In the genomic region with DNA sequence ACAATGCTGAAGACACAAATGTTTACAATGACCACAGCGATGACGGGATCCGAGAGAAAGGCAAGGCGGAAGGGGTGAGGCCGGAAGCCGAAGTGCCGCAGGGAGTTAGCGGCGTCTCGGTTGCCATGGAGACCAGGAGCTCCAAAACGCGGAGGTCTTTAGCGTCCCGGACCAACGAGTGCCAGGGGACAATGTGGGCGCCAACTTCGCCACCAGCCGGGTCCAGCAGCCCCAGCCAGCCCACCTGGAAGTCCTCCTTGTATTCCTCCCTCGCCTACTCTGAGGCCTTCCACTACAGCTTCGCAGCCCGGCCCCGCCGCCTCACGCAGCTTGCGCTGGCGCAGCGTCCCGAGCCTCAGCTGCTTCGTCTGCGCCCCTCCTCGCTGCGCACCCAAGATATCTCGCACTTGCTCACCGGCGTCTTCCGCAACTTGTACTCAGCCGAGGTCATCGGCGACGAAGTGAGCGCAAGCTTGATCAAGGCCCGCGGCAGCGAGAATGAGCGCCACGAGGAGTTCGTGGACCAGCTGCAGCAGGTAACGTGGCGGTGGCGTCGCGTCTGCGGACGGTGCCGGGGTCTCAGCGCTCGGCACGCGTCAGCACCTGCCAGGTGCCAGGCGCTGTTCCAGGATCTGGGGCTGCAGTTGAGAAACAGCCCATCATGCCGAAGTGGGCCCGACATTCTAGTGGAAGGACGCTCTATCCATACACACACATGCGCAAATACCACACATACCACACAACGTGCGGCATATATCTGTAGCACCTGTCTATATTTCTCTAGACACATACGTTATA, we compare ENCODE assay signal across 8 cellular contexts. TPM values are rescaled to one million over a fixed set of nuclear protein-coding genes. Genes with fewer than 3 reads are reported as not detected.
DNase-seq lines count a peak whose midpoint lies in the region; TF ChIP-seq lines count a peak whose summit lies in the region.

A gene with protein sequence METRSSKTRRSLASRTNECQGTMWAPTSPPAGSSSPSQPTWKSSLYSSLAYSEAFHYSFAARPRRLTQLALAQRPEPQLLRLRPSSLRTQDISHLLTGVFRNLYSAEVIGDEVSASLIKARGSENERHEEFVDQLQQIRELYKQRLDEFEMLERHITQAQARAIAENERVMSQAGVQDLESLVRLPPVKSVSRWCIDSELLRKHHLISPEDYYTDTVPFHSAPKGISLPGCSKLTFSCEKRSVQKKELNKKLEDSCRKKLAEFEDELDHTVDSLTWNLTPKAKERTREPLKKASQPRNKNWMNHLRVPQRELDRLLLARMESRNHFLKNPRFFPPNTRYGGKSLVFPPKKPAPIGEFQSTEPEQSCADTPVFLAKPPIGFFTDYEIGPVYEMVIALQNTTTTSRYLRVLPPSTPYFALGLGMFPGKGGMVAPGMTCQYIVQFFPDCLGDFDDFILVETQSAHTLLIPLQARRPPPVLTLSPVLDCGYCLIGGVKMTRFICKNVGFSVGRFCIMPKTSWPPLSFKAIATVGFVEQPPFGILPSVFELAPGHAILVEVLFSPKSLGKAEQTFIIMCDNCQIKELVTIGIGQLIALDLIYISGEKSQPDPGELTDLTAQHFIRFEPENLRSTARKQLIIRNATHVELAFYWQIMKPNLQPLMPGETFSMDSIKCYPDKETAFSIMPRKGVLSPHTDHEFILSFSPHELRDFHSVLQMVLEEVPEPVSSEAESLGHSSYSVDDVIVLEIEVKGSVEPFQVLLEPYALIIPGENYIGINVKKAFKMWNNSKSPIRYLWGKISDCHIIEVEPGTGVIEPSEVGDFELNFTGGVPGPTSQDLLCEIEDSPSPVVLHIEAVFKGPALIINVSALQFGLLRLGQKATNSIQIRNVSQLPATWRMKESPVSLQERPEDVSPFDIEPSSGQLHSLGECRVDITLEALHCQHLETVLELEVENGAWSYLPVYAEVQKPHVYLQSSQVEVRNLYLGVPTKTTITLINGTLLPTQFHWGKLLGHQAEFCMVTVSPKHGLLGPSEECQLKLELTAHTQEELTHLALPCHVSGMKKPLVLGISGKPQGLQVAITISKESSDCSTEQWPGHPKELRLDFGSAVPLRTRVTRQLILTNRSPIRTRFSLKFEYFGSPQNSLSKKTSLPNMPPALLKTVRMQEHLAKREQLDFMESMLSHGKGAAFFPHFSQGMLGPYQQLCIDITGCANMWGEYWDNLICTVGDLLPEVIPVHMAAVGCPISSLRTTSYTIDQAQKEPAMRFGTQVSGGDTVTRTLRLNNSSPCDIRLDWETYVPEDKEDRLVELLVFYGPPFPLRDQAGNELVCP (N-terminal part only) (plus strand): TSS at position 108 of the 798 bp plus-strand sequence. CDS start 18 bp downstream, at position 126.

- H3K4me3 Mint-ChIP-seq in glutamatergic neuron (ENCODE audit: unreplicated experiment) = peak within 1 kb of the TSS; percentile 85
- peak within 1 kb of the TSS; percentile 73 for H3K4me3 Mint-ChIP-seq in progenitor cell of endocrine pancreas (ENCODE audit: low read depth)

- H3K4me3 ChIP-seq in GM08714 (ENCODE audit: low read length) (peak within 1 kb of the TSS; percentile 61; the same call in 1 of the 2 replicates), H7 (ENCODE audit: insufficient read depth, low read depth, low read length) (peak within 1 kb of the TSS; percentile 60)

- TF ChIP-seq CTCF in glutamatergic neuron (IDR thresholded peaks at IDR 0.05; ENCODE audit: partially characterized antibody, unreplicated experiment) (no peak), progenitor cell of endocrine pancreas (IDR thresholded peaks at IDR 0.05; ENCODE audit: unreplicated experiment) (no peak)

- H3K27me3 Mint-ChIP-seq in glutamatergic neuron (ENCODE audit: unreplicated experiment) = peaks cover 4% of the 10 kb centered on the region
- H3K27me3 Mint-ChIP-seq in progenitor cell of endocrine pancreas = peaks cover 42% of the 10 kb centered on the region

- H3K27ac Mint-ChIP-seq in glutamatergic neuron (ENCODE audit: unreplicated experiment) = no peak within 1 kb of the TSS
- no peak within 1 kb of the TSS for H3K27ac Mint-ChIP-seq in progenitor cell of endocrine pancreas

- H3K36me3 ChIP-seq in H7 (replicated peaks; ENCODE audit: control insufficient read depth, insufficient read depth, low read length) = no peaks in the 10 kb centered on the region

- H3K9me3 Mint-ChIP-seq in glutamatergic neuron (ENCODE audit: unreplicated experiment) = peaks cover 2% of the 10 kb centered on the region
- H3K9me3 Mint-ChIP-seq in progenitor cell of endocrine pancreas (ENCODE audit: low read depth) = no peaks in the 10 kb centered on the region

- H3K36me3 Mint-ChIP-seq in glutamatergic neuron (ENCODE audit: unreplicated experiment) (no peaks in the 10 kb centered on the region), progenitor cell of endocrine pancreas (ENCODE audit: insufficient read depth) (no peaks in the 10 kb centered on the region)

- DNase-seq in H7 (peak; percentile 91), NCI-H524 (lab: John Stamatoyannopoulos, UW) (peak; percentile 33 to 55), activated T-helper 1 cell treated with Interleukin-2 at 50 U/mL for 16 hours (ENCODE audit: low read depth) (peak; percentile 75), glutamatergic neuron (peak; percentile 77), progenitor cell of endocrine pancreas (ENCODE audit: low spot score, unreplicated experiment) (no peak), ureter (ENCODE audit: low spot score) (peak; percentile 87), HK-2 (ENCODE audit: unreplicated experiment) (no peak)

- peaks cover 22% of the 10 kb centered on the region for H3K27me3 ChIP-seq in H7 (ENCODE audit: control insufficient read depth, insufficient read depth, low read length)

- peaks cover 2% of the 10 kb centered on the region for H3K4me1 Mint-ChIP-seq in glutamatergic neuron (ENCODE audit: low read depth, unreplicated experiment)
- peaks cover 4% of the 10 kb centered on the region for H3K4me1 Mint-ChIP-seq in progenitor cell of endocrine pancreas (ENCODE audit: low read depth)

RNA-seq across cellular contexts. Expression of the gene that starts here (rescaled TPM):
- total RNA-seq in H7 (2014; rRNA removed; shearing (Covaris generic)) = 0.33 and 1.3 TPM in 2 replicates
- 0.42 TPM for total RNA-seq in glutamatergic neuron (ENCODE audit: unreplicated experiment)
- 1.3 and 1.8 TPM in 2 replicates for total RNA-seq in progenitor cell of endocrine pancreas
- 5.6 TPM for total RNA-seq in ureter

Comparison
In these comparisons a context has a peak if more than half of its experiments do, and no peak if none do; other contexts are left out.
1. Peak in DNase-seq in glutamatergic neuron; RNA of the gene not detected or under 1 TPM.
2. DNase-seq: peak in H7 (single experiment), NCI-H524 (2 of 2), activated T-helper 1 cell treated with Interleukin-2 at 50 U/mL for 16 hours (single experiment) and ureter (single experiment); none in progenitor cell of endocrine pancreas (single experiment) and HK-2 (single experiment).